ENCODE assay signal across 19 cellular contexts in genomic region chr18:44672506-44672905, GRCh38. TPM values are rescaled to one million over a fixed set of nuclear protein-coding genes. Genes with fewer than 3 reads are reported as not detected.
DNase-seq lines count a peak whose midpoint lies in the region; ATAC-seq, FAIRE-seq and TF ChIP-seq lines count a peak whose summit lies in the region.
"Had no signal": no experiment of that assay in that cellular context is flagged by ENCODE, and none has a peak within 500 bp of the region (broad histone marks: within the 10 kb centered on the region; RNA-seq: fewer than 3 reads in every experiment).

No MANE protein-coding gene starts in this region.

- H4K20me1 ChIP-seq in PC-9 (ENCODE audit: insufficient read depth) (no peaks in the 10 kb centered on the region), keratinocyte (ENCODE audit: control insufficient read depth, extremely low read depth, insufficient read depth, low read length) (no peaks in the 10 kb centered on the region)

- H3K27me3 ChIP-seq in PC-9 (ENCODE audit: insufficient read depth, low read depth), result no peaks in the 10 kb centered on the region
- H3K27me3 ChIP-seq in keratinocyte (ENCODE audit: control insufficient read depth, extremely low read depth, insufficient read depth, low read length), result no peaks in the 10 kb centered on the region
- no peaks in the 10 kb centered on the region for H3K27me3 ChIP-seq in trophoblast cell (ENCODE audit: insufficient read depth, low read length)
- peaks cover 0 to 6% (median 0%) of the 10 kb centered on the region in 7 donors for H3K27me3 ChIP-seq in heart right ventricle

- H2BK12ac ChIP-seq in trophoblast cell (ENCODE audit: low read length), result no peak overlapping the region

- no peaks in the 10 kb centered on the region for H3K36me3 ChIP-seq in PC-9 (ENCODE audit: low read depth)
- H3K36me3 ChIP-seq in keratinocyte (ENCODE audit: control insufficient read depth in 2 of 2, extremely low read depth in 1 of 2, insufficient read depth in 2 of 2, low read length in 2 of 2), result no peaks in the 10 kb centered on the region
- H3K36me3 ChIP-seq in trophoblast cell (ENCODE audit: control insufficient read depth in 1 of 2, insufficient read depth in 2 of 2, low read length in 2 of 2), result no peaks in the 10 kb centered on the region
- no peaks in the 10 kb centered on the region for H3K36me3 ChIP-seq in heart right ventricle

- WGBS in trophoblast cell (ENCODE audit: extremely low coverage, insufficient coverage, insufficient read length), result no CpG with 5 or more reads among the region's 3 CpGs
- WGBS in heart right ventricle, 2 donors, result 76 to 78% methylated on average over 3 of the region's 3 CpGs

- no peaks in the 10 kb centered on the region for H3K9me2 ChIP-seq in PC-9 (ENCODE audit: insufficient read depth)

- H2BK5ac ChIP-seq in trophoblast cell (ENCODE audit: low read depth, low read length, poor library complexity), result no peak overlapping the region

- H3K9me3 Mint-ChIP-seq in endothelial cell (ENCODE audit: unreplicated experiment), result no peaks in the 10 kb centered on the region
- H3K9me3 Mint-ChIP-seq: CD4-positive, alpha-beta memory T cell; H9 had no signal

- no peaks in the 10 kb centered on the region for H3F3A ChIP-seq in PC-9 (ENCODE audit: insufficient read depth, low read depth)

- H3K4me3 ChIP-seq in PC-9, result no peak overlapping the region
- no peak overlapping the region for H3K4me3 ChIP-seq in keratinocyte (ENCODE audit: control insufficient read depth in 2 of 3, extremely low read depth in 1 of 3, insufficient read depth in 2 of 3, low read depth in 1 of 3, low read length in 3 of 3)
- H3K4me3 ChIP-seq in trophoblast cell (ENCODE audit: low read depth, low read length), result no peak overlapping the region
- no peak overlapping the region for H3K4me3 ChIP-seq in heart right ventricle
- H3K4me3 ChIP-seq: GM23248 had no signal

- dilution Hi-C loops in keratinocyte (cut with MboI; ENCODE audit: extremely low pct_ligation_motif_present, low sequenced_read_pairs), result no loop called here

- ATAC-seq in HG02678 (IDR thresholded peaks at IDR 0.05; ENCODE audit: unreplicated experiment), result no peak
- no peak for ATAC-seq in heart right ventricle

- CTCF ChIA-PET in PC-9 (lab: Charles Lee), result no interaction called here

- no peak overlapping the region for H4K8ac ChIP-seq in trophoblast cell (ENCODE audit: low read depth, low read length)

- H4K91ac ChIP-seq in trophoblast cell (ENCODE audit: low read depth, low read length), result no peak overlapping the region

- H3K27ac Mint-ChIP-seq in endothelial cell (ENCODE audit: unreplicated experiment), result no peak overlapping the region
- H3K27ac Mint-ChIP-seq: B cell; CD4-positive, alpha-beta memory T cell; H9 had no signal

- H3K4me2 ChIP-seq in PC-9, result peak overlapping the region; percentile 23
- no peak overlapping the region for H3K4me2 ChIP-seq in keratinocyte (ENCODE audit: control insufficient read depth, extremely low read depth, insufficient read depth, low read depth, low read length)
- H3K4me2 ChIP-seq in trophoblast cell (ENCODE audit: low read length), result no peak overlapping the region

- no TSS peak for BruUV-seq in PC-9 (replicated peaks; lab: Mats Ljungman, UMichigan)

- 0 out of 2 replicates have a peak overlapping the region, but pooled peaks have one; percentile 55 for H2AFZ ChIP-seq in PC-9
- H2AFZ ChIP-seq in keratinocyte (ENCODE audit: control insufficient read depth, low read length), result no peak overlapping the region
- no peak overlapping the region for H2AFZ ChIP-seq in trophoblast cell (ENCODE audit: insufficient read depth, low read length, poor library complexity)
- H2AFZ ChIP-seq: GM23248 had no signal

- POLR2A ChIA-PET in PC-9 (lab: Charles Lee; ENCODE audit: unreplicated experiment), result interaction anchor here (1.1 kb wide), 1 partner anchor 107 kb away, joined by 8 read pairs; no protein-coding TSS in a partner anchor

- H3K9me1 ChIP-seq in keratinocyte (ENCODE audit: control insufficient read depth, extremely low read depth, insufficient read depth, low read length), result no peaks in the 10 kb centered on the region

- DNase-seq in PC-9 (peak in 1 of 2 experiments; percentile 75), endothelial cell (ENCODE audit: low spot score) (no peak), keratinocyte (ENCODE audit: low read depth, low spot score) (no peak), trophoblast cell (peak; percentile 38 to 87), heart right ventricle (no peak), hypothalamus (lab: John Stamatoyannopoulos, UW) (no peak), cerebellum (ENCODE audit: low spot score) (no peak)
- DNase-seq: CD4-positive, alpha-beta memory T cell; DMS153; DMS79 treated with DMSO at 0.1 percent for 48 hours; EL; GM23248; H9 had no signal

- H3K4me1 ChIP-seq in PC-9 (replicated peaks; ENCODE audit: insufficient read depth) (peaks cover 12% of the 10 kb centered on the region), keratinocyte (ENCODE audit: control insufficient read depth, extremely low read depth, insufficient read depth, low read length) (peaks cover 8% of the 10 kb centered on the region), trophoblast cell (ENCODE audit: control insufficient read depth in 1 of 2, insufficient read depth in 2 of 2, low read length in 2 of 2) (peaks cover 4 to 5% of the 10 kb centered on the region in 2 experiments), heart right ventricle (peaks cover 0 to 15% (median 4%) of the 10 kb centered on the region in 9 donors)

- H2AK5ac ChIP-seq in trophoblast cell (ENCODE audit: low read length), result no peak overlapping the region

- FAIRE-seq in keratinocyte (lab: Jason Lieb, UNC), result peak; percentile 84
- FAIRE-seq: A204.1, G401.6 had no signal

- TF ChIP-seq CTCF in PC-9 (conservative IDR thresholded peaks at IDR 0.05), result no peak
- no peak for TF ChIP-seq CTCF in endothelial cell (IDR thresholded peaks at IDR 0.05; ENCODE audit: unreplicated experiment)
- TF ChIP-seq CTCF in keratinocyte (optimal IDR thresholded peaks at IDR 0.05 in 1 of 3, IDR thresholded peaks at IDR 0.05 in 1 of 3, conservative IDR thresholded peaks at IDR 0.05 in 1 of 3; ENCODE audit: extremely low read depth in 1 of 3, insufficient read depth in 2 of 3, low read length in 3 of 3), result no peak
- TF ChIP-seq CTCF in heart right ventricle (IDR thresholded peaks at IDR 0.05), result no peak

- no peak overlapping the region for H3K23ac ChIP-seq in trophoblast cell (ENCODE audit: low read length)

- no peak overlapping the region for H3K14ac ChIP-seq in trophoblast cell (ENCODE audit: low read length)

- H3K79me1 ChIP-seq in trophoblast cell (ENCODE audit: low read length), result no peaks in the 10 kb centered on the region

- H3K4me1 Mint-ChIP-seq in endothelial cell (ENCODE audit: unreplicated experiment), result peaks cover 11% of the 10 kb centered on the region
- H3K4me1 Mint-ChIP-seq: CD4-positive, alpha-beta memory T cell had no signal

- H3K9me3 ChIP-seq in PC-9 (ENCODE audit: insufficient read depth, low read depth) (no peaks in the 10 kb centered on the region), keratinocyte (ENCODE audit: control insufficient read depth, low read depth, low read length) (no peaks in the 10 kb centered on the region), trophoblast cell (ENCODE audit: insufficient read depth, low read depth, low read length) (no peaks in the 10 kb centered on the region), heart right ventricle (no peaks in the 10 kb centered on the region)

- H3K27ac ChIP-seq in PC-9 (no peak overlapping the region), keratinocyte (ENCODE audit: control insufficient read depth, insufficient read depth, low read length) (no peak overlapping the region), trophoblast cell (ENCODE audit: low read depth, low read length) (no peak overlapping the region), heart right ventricle (no peak overlapping the region)
- H3K27ac ChIP-seq: C4-2B, GM23248 had no signal

- H3K4me3 Mint-ChIP-seq in endothelial cell (ENCODE audit: unreplicated experiment), result peak overlapping the region; percentile 56
- H3K4me3 Mint-ChIP-seq: B cell; CD4-positive, alpha-beta memory T cell; H9; IgD-negative memory B cell had no signal

- intact Hi-C loops in PC-9 (cut with micrococcal nuclease; ENCODE audit: unreplicated experiment), result loop anchor here (2.0 to 10.0 kb wide), 2 partner anchors 70 to 538 kb away; no protein-coding TSS in a partner anchor
- intact Hi-C loops in heart right ventricle (cut with DNase I), result loop anchor here in 6 of 10 donors (5.0 to 10.0 kb wide), 6 partner anchors 80 to 1045 kb away; no protein-coding TSS in a partner anchor

- H4K12ac ChIP-seq in trophoblast cell (ENCODE audit: low read depth, low read length), result no peak overlapping the region

- H3K27me3 Mint-ChIP-seq in endothelial cell (ENCODE audit: unreplicated experiment), result no peaks in the 10 kb centered on the region
- H3K27me3 Mint-ChIP-seq: B cell, IgD-negative memory B cell had no signal

- no peak overlapping the region for H3K4ac ChIP-seq in trophoblast cell (ENCODE audit: low read depth, low read length)

- no peak overlapping the region for H3K9ac ChIP-seq in keratinocyte (ENCODE audit: control insufficient read depth, extremely low read depth, insufficient read depth, low read length)
- H3K9ac ChIP-seq in trophoblast cell (ENCODE audit: low read length), result no peak overlapping the region
- H3K9ac ChIP-seq: GM23248 had no signal

- H3K18ac ChIP-seq in trophoblast cell (ENCODE audit: low read length), result no peak overlapping the region

- H3K79me2 ChIP-seq in PC-9 (ENCODE audit: low read depth) (no peaks in the 10 kb centered on the region), keratinocyte (ENCODE audit: control insufficient read depth, insufficient read depth, low read length) (no peaks in the 10 kb centered on the region), trophoblast cell (ENCODE audit: control insufficient read depth, insufficient read depth, low read length, poor library complexity) (no peaks in the 10 kb centered on the region)

- H3K36me3 Mint-ChIP-seq in endothelial cell (ENCODE audit: low read depth, unreplicated experiment), result no peaks in the 10 kb centered on the region
- H3K36me3 Mint-ChIP-seq: CD4-positive, alpha-beta memory T cell; IgD-negative memory B cell had no signal

- no peak overlapping the region for H2BK120ac ChIP-seq in trophoblast cell (ENCODE audit: insufficient read depth, low read length, poor library complexity)

RNA-seq across cellular contexts. Expression of gene SETBP1, which starts 8.2 kb away (rescaled TPM):
- total RNA-seq in PC-9 (2021), result 8.3 and 9.0 TPM in 2 replicates
- 131 TPM for total RNA-seq in endothelial cell (ENCODE audit: unreplicated experiment)
- polyA plus RNA-seq in keratinocyte, result 2.1 to 7.3 TPM (median 3.3 TPM) in 3 replicates
- 2.4 TPM for polyA plus RNA-seq in keratinocyte (2011; ENCODE audit: low read depth)
- polyA plus RNA-seq in keratinocyte (2011; cell fraction: cytosol; rRNA removed), result 1.7 and 2.6 TPM in 2 replicates
- 5.8 and 6.5 TPM in 2 replicates for polyA plus RNA-seq in keratinocyte (2011; cell fraction: nucleus; rRNA removed)
- polyA plus RNA-seq in keratinocyte (2012; ENCODE audit: low replicate concordance), result 1.7 and 4.4 TPM in 2 replicates
- polyA minus RNA-seq in keratinocyte, result 5.2 to 11.3 TPM (median 11.2 TPM) in 3 replicates
- 2.9 TPM for polyA minus RNA-seq in keratinocyte (2011; cell fraction: cytosol; rRNA and poly(A)+ RNA removed)
- polyA minus RNA-seq in keratinocyte (2011; cell fraction: nucleus; rRNA and poly(A)+ RNA removed), result 9.7 and 20.0 TPM in 2 replicates
- polyA plus RNA-seq in trophoblast cell (2013), result 6.5 and 7.2 TPM in 2 replicates
- 10 to 100 TPM in 2 of 10 donors, 1 to 10 TPM in 8; 4.5 to 12.2 (median 6.3) TPM for total RNA-seq in heart right ventricle
- 1 to 10 TPM in 1 of 2 donors, under 1 TPM in 1; 0.71 to 1.6 TPM for polyA plus RNA-seq in heart right ventricle
- total RNA-seq in cerebellum, result 46.3 TPM

Comparison
In these comparisons a context has a peak if more than half of its experiments do, and no peak if none do; other contexts are left out.
1. DNase-seq: peak in trophoblast cell (2 of 2); none in endothelial cell (single experiment), keratinocyte (single experiment), heart right ventricle (0 of 2), hypothalamus (0 of 51) and cerebellum (single experiment).